Comparison of ENCODE assay signal across 8 cellular contexts in genomic region chr5:149959406-149960236, GRCh38. TPM values are rescaled to one million over a fixed set of nuclear protein-coding genes. Genes with fewer than 3 reads are reported as not detected.
DNase-seq lines count a peak whose midpoint lies in the region; TF ChIP-seq lines count a peak whose summit lies in the region.

No MANE protein-coding gene starts in this region.

- H3K27ac Mint-ChIP-seq in chondrocyte (ENCODE audit: unreplicated experiment), result peak overlapping the region; percentile 100

- intact Hi-C loops in lower leg skin (cut with DNase I; ENCODE audit: low total_unique reads), result loop anchor here (5.0 kb wide), 1 partner anchor 122 kb away; no protein-coding TSS in a partner anchor

- no peaks in the 10 kb centered on the region for H3K27me3 Mint-ChIP-seq in chondrocyte (ENCODE audit: low read depth)

- peak overlapping the region; percentile 89 for H3K27ac ChIP-seq in VCaP

- TF ChIP-seq CTCF in GM10266 (IDR thresholded peaks at IDR 0.05; ENCODE audit: control insufficient read depth, insufficient read depth, low read depth, missing control alignments), result peak; percentile 54
- TF ChIP-seq CTCF in VCaP (conservative IDR thresholded peaks at IDR 0.05), result peak; percentile 53
- TF ChIP-seq CTCF in chondrocyte (IDR thresholded peaks at IDR 0.05), result peak; percentile 81
- no peak for TF ChIP-seq CTCF in lower leg skin (IDR thresholded peaks at IDR 0.05)

- peak; percentile 55 for DNase-seq in GM10266 (ENCODE audit: extremely low spot score)
- peak; percentile 78 for DNase-seq in LHCN-M2 (ENCODE audit: low read depth)
- no peak for DNase-seq in chondrocyte (ENCODE audit: low spot score)
- peak in 1 of 2 donors; percentile 34 for DNase-seq in lower leg skin (ENCODE audit: low spot score in 2 of 2)
- DNase-seq in stimulated activated CD4-positive, alpha-beta T cell treated with anti-CD3 and anti-CD28 coated beads, TNF-alpha, amount 100 ng/mL, for 24 hours (ENCODE audit: low read depth in 3 of 3), result peak; percentile 12 to 52 (median 37)
- no peak for DNase-seq in NCI-H2107 treated with DMSO at 0.1 percent for 48 hours (lab: John Stamatoyannopoulos, UW; ENCODE audit: unreplicated experiment)
- DNase-seq in KG1 (lab: John Stamatoyannopoulos, UW), result no peak

- H3K9me3 Mint-ChIP-seq in chondrocyte (ENCODE audit: low read depth), result no peaks in the 10 kb centered on the region

- peaks cover 33% of the 10 kb centered on the region for H3K4me1 Mint-ChIP-seq in chondrocyte (ENCODE audit: low read depth)

- peak overlapping the region; percentile 62 for H3K4me3 ChIP-seq in lower leg skin (ENCODE audit: low read depth, poor library complexity, severe bottlenecking)

- peak overlapping the region; percentile 87 for H3K4me3 Mint-ChIP-seq in chondrocyte (ENCODE audit: unreplicated experiment)

- H3K36me3 Mint-ChIP-seq in chondrocyte (ENCODE audit: low read depth), result peaks cover 2% of the 10 kb centered on the region

- WGBS in lower leg skin, 2 donors, result 34 to 35% methylated on average over 14 of the region's 14 CpGs

- TF ChIP-seq POLR2A in lower leg skin (IDR thresholded peaks at IDR 0.05), result no peak

RNA-seq across cellular contexts. Expression of gene SLC26A2, which starts 0.9 kb away (rescaled TPM):
- total RNA-seq in LHCN-M2 (2014; rRNA removed) (36.2 and 36.3 TPM in 2 replicates), chondrocyte (46.8 to 63.2 TPM (median 48.1 TPM) in 3 replicates), lower leg skin (10 to 100 TPM in 3 of 4 donors, 1 to 10 TPM in 1; 8.4 to 56.5 (median 33.3) TPM)
- 8.1 TPM for polyA plus RNA-seq in LHCN-M2 (2012)

RNA-seq across cellular contexts. Expression of gene PDE6A, which starts 15.0 kb away (rescaled TPM):
- total RNA-seq in LHCN-M2 (2014; rRNA removed) (0.58 and 1.1 TPM in 2 replicates), chondrocyte (0.07 to 0.12 TPM (median 0.08 TPM) in 3 replicates), lower leg skin (1 to 10 TPM in 1 of 4 donors, under 1 TPM in 2, not detected in 1; 0.04 to 1.0 (median 0.49) TPM)
- polyA plus RNA-seq in LHCN-M2 (2012), result 0.83 TPM

RNA-seq across cellular contexts. Expression of gene TIGD6, which starts 40.8 kb away (rescaled TPM):
- total RNA-seq in LHCN-M2 (2014; rRNA removed) (5.6 and 6.9 TPM in 2 replicates), chondrocyte (5.3 to 7.4 TPM (median 5.7 TPM) in 3 replicates), lower leg skin (1 to 10 TPM; 3.8 to 8.3 (median 6.0) TPM)
- 6.2 TPM for polyA plus RNA-seq in LHCN-M2 (2012)

RNA-seq across cellular contexts. Expression of gene HMGXB3, which starts 40.9 kb away (rescaled TPM):
- total RNA-seq in LHCN-M2 (2014; rRNA removed) (49.6 and 57.9 TPM in 2 replicates), chondrocyte (40.7 to 57.9 TPM (median 44.2 TPM) in 3 replicates), lower leg skin (10 to 100 TPM; 24.6 to 32.0 (median 26.1) TPM)
- 30.8 TPM for polyA plus RNA-seq in LHCN-M2 (2012)

Comparison
In these comparisons a context has a peak if more than half of its experiments do, and no peak if none do; other contexts are left out.
1. DNase-seq: peak in GM10266 (single experiment), LHCN-M2 (single experiment) and stimulated activated CD4-positive, alpha-beta T cell treated with anti-CD3 and anti-CD28 coated beads, TNF-alpha, amount 100 ng/mL, for 24 hours (3 of 3); none in chondrocyte (single experiment), NCI-H2107 treated with DMSO at 0.1 percent for 48 hours (single experiment) and KG1 (single experiment).
2. CTCF ChIP-seq: peak in GM10266 (single experiment), VCaP (single experiment) and chondrocyte (single experiment); none in lower leg skin (0 of 3).